1 cellular context compared by ENCODE assay signal in genomic region chr16:14464192-14464591, GRCh38.
TF ChIP-seq lines count a peak whose summit lies in the region.

No MANE protein-coding gene starts in this region.

TF ChIP-seq in A549, 52 proteins besides CTCF, POLR2A, EP300 and RAD21 (continued from another document):
- TF ChIP-seq REST (IDR thresholded peaks at IDR 0.05): no peak
- no peak for TF ChIP-seq CEBPB (IDR thresholded peaks at IDR 0.05)
